In the genomic region with DNA sequence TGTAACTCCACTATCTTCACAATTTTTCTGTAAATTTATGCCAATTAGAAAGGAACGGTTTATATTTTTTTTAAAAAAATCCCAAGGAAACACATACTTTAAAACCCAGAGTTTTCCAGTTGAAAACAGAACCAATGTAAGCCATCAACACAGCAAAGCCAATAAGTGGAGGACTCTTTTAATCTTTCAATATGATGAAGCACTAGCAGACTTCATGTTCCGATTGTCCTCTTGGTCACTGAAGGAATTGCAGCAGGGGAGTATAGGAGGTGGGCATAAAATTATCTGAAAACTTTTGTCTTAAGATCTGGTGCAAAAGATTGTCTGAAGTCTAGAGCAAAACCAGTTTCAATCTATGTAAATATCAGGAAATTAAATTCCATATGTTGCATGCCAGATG, we compare ENCODE assay signal across 25 cellular contexts.
"Had no signal": no experiment of that assay in that cellular context is flagged by ENCODE, and none has a peak within 500 bp of the region (broad histone marks: within the 10 kb centered on the region; RNA-seq: fewer than 3 reads in every experiment).

No MANE protein-coding gene starts in this region.

- H3K9me3 Mint-ChIP-seq: effector memory CD8-positive, alpha-beta T cell; nephron; neural progenitor cell had no signal

- H3K9ac ChIP-seq: neural progenitor cell, parathyroid adenoma had no signal

- H3K27ac ChIP-seq: epithelial cell of prostate, gastrocnemius medialis, heart left ventricle, hepatocyte, left lung, neural progenitor cell, parathyroid adenoma, right lobe of liver, thoracic aorta, transverse colon, vagina had no signal

- H3K27ac Mint-ChIP-seq: effector memory CD8-positive, alpha-beta T cell; naive thymus-derived CD4-positive, alpha-beta T cell; nephron; neural progenitor cell; progenitor cell of endocrine pancreas; stimulated activated naive B cell treated with anti-CD40 and anti-IgM and Interleukin-4, amounts not matched to agents 10 μg/mL and 1 μg/mL and 100 μg/mL, for 72 hours; stimulated activated naive CD8-positive, alpha-beta T cell treated with anti-CD3 and anti-CD28 coated beads, Interleukin-15, Interleukin-2, amounts not matched to agents 100 ng/mL and 50 ng/mL, for 24 hours had no signal

- ATAC-seq: effector memory CD8-positive, alpha-beta T cell; esophagus mucosa; gastrocnemius medialis; heart left ventricle; left cardiac atrium; left lung; naive thymus-derived CD4-positive, alpha-beta T cell; right lobe of liver; stimulated activated naive B cell treated with anti-CD40 and anti-IgM and Interleukin-4, amounts not matched to agents 10 μg/mL and 1 μg/mL and 100 μg/mL, for 72 hours had no signal

- H3K27me3 ChIP-seq: gastrocnemius medialis, heart left ventricle, hepatocyte, left lung, neural progenitor cell, right lobe of liver, transverse colon, vagina had no signal

- H3K4me2 ChIP-seq: hepatocyte, neural progenitor cell had no signal

- H3K9me3 ChIP-seq: gastrocnemius medialis, heart left ventricle, left lung, right lobe of liver, thoracic aorta, transverse colon, vagina had no signal

- H3K27me3 Mint-ChIP-seq: effector memory CD8-positive, alpha-beta T cell; naive thymus-derived CD4-positive, alpha-beta T cell; stimulated activated naive B cell treated with anti-CD40 and anti-IgM and Interleukin-4, amounts not matched to agents 10 μg/mL and 1 μg/mL and 100 μg/mL, for 72 hours; stimulated activated naive CD8-positive, alpha-beta T cell treated with anti-CD3 and anti-CD28 coated beads, Interleukin-15, Interleukin-2, amounts not matched to agents 100 ng/mL and 50 ng/mL, for 24 hours had no signal

- H3K4me3 Mint-ChIP-seq: effector memory CD8-positive, alpha-beta T cell; naive thymus-derived CD4-positive, alpha-beta T cell; nephron; neural progenitor cell; stimulated activated naive B cell treated with anti-CD40 and anti-IgM and Interleukin-4, amounts not matched to agents 10 μg/mL and 1 μg/mL and 100 μg/mL, for 72 hours; stimulated activated naive CD8-positive, alpha-beta T cell treated with anti-CD3 and anti-CD28 coated beads, Interleukin-15, Interleukin-2, amounts not matched to agents 100 ng/mL and 50 ng/mL, for 24 hours had no signal

- H3K36me3 ChIP-seq: gastrocnemius medialis, heart left ventricle, left lung, neural progenitor cell, right lobe of liver, thoracic aorta, transverse colon, vagina had no signal

- DNase-seq: cortex of kidney; effector memory CD8-positive, alpha-beta T cell; gastrocnemius medialis; heart left ventricle; left cardiac atrium; left lung; mesenchymal stem cell; midbrain; naive thymus-derived CD4-positive, alpha-beta T cell; right lobe of liver; small intestine; stimulated activated CD4-positive, alpha-beta T cell treated with anti-CD3 and anti-CD28 coated beads, Interleukin-15, amount 100 ng/mL, for 24 hours; stimulated activated CD4-positive, alpha-beta T cell treated with anti-CD3 and anti-CD28 coated beads, Interleukin-2, amount 100 ng/mL, for 48 hours; stimulated activated naive B cell treated with anti-CD40 and anti-IgM and Interleukin-4, amounts not matched to agents 10 μg/mL and 1 μg/mL and 100 μg/mL, for 72 hours; transverse colon had no signal

- H3K4me3 ChIP-seq: gastrocnemius medialis, heart left ventricle, hepatocyte, left lung, neural progenitor cell, right lobe of liver, thoracic aorta, transverse colon, vagina had no signal

- H2AFZ ChIP-seq: hepatocyte, neural progenitor cell, parathyroid adenoma had no signal

- H3K4me1 ChIP-seq: gastrocnemius medialis, heart left ventricle, left lung, neural progenitor cell, parathyroid adenoma, transverse colon, vagina had no signal

- H3K36me3 Mint-ChIP-seq: naive thymus-derived CD4-positive, alpha-beta T cell; neural progenitor cell; stimulated activated naive B cell treated with anti-CD40 and anti-IgM and Interleukin-4, amounts not matched to agents 10 μg/mL and 1 μg/mL and 100 μg/mL, for 72 hours had no signal

- H3K4me1 Mint-ChIP-seq: naive thymus-derived CD4-positive, alpha-beta T cell; neural progenitor cell; stimulated activated naive B cell treated with anti-CD40 and anti-IgM and Interleukin-4, amounts not matched to agents 10 μg/mL and 1 μg/mL and 100 μg/mL, for 72 hours had no signal
